8 cellular contexts compared by ENCODE assay signal in the genomic region with DNA sequence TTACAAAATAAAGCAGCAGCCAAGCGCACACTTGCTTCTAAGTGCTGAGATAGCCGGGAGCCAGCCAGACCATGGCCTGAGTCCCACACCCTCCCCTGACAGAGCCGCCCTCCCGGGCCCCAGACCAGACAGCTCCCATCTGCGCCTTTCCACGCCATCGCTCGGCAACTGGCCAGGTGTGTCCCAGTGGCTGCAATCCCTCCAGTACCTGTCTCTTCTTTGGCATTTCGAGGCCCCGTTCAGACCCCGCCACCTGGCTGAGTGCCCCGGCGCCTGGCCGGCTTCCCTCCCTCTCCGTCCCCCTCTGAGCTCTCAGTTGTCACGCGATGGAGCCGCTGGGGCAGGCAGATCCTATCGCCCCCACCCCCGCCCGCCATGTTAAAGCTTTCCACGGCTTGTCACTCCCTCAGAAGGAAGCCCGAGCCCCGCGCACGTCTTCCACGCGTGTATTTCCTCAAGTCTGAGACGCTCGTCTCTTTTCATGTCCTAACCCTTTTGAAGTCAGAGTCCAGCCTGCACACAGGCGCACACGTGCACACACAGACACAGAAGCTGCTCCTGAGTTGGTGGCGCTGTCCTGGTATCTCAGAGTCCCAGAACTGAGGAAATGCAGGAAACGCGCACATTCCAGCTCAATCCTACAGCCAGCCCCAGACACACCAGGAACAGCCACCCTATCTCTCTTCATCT. TPM values are rescaled to one million over a fixed set of nuclear protein-coding genes. Genes with fewer than 3 reads are reported as not detected.
DNase-seq lines count a peak whose midpoint lies in the region; ATAC-seq and TF ChIP-seq lines count a peak whose summit lies in the region.

No MANE protein-coding gene starts in this region.

- H3K27me3 ChIP-seq in skeletal muscle tissue (ENCODE audit: control insufficient read depth in 3 of 3, insufficient read depth in 3 of 3, low read length in 3 of 3) = no peaks in the 10 kb centered on the region
- H3K27me3 ChIP-seq in effector memory CD4-positive, alpha-beta T cell (replicated peaks; ENCODE audit: control insufficient read depth, insufficient read depth, low read length, poor library complexity, severe bottlenecking) = no peaks in the 10 kb centered on the region

- CTCF ChIA-PET in MCF 10A (lab: Yijun Ruan, JAX) (interaction anchor here (0.6 to 1.3 kb wide), 4 partner anchors 20 to 146 kb away, joined by 3 to 7 read pairs (median 3); no protein-coding TSS in a partner anchor), Calu3 (lab: Charles Lee) (no interaction called here)

- no TSS peak for BruUV-seq in MCF 10A (replicated peaks; lab: Mats Ljungman, UMichigan)
- no TSS peak for BruUV-seq in Calu3 (replicated peaks; lab: Mats Ljungman, UMichigan)

- peaks cover 17 to 29% (median 28%) of the 10 kb centered on the region in 3 donors for H3K36me3 ChIP-seq in skeletal muscle tissue (ENCODE audit: control insufficient read depth in 3 of 3, insufficient read depth in 3 of 3, low read length in 3 of 3)
- H3K36me3 ChIP-seq in effector memory CD4-positive, alpha-beta T cell (ENCODE audit: control insufficient read depth, insufficient read depth, low read length) = peaks cover 21% of the 10 kb centered on the region

- DNase-seq in LHCN-M2 (ENCODE audit: low read depth) (peak; percentile 50), MCF 10A (ENCODE audit: unreplicated experiment) (no peak), islet precursor cell (peak; percentile 63), HK-2 (ENCODE audit: unreplicated experiment) (no peak), Calu3 (no peak), natural killer cell (no peak)
- no peak for DNase-seq in effector memory CD4-positive, alpha-beta T cell

- POLR2A ChIA-PET in MCF 10A (lab: Yijun Ruan, JAX) = interaction anchor here (1.0 to 1.2 kb wide), 2 partner anchors 10 to 11 kb away, joined by 3 read pairs; no protein-coding TSS in a partner anchor

- peaks cover 64 to 72% (median 71%) of the 10 kb centered on the region in 3 donors for H3K4me1 ChIP-seq in skeletal muscle tissue (ENCODE audit: control insufficient read depth in 3 of 3, insufficient read depth in 3 of 3, low read length in 3 of 3)
- H3K4me1 ChIP-seq in effector memory CD4-positive, alpha-beta T cell (ENCODE audit: control insufficient read depth, insufficient read depth, low read length, poor library complexity, severe bottlenecking) = peaks cover 3% of the 10 kb centered on the region

- no peak for ATAC-seq in natural killer cell

- H3K27me3 Mint-ChIP-seq in MCF 10A (ENCODE audit: insufficient read depth, unreplicated experiment) = no peaks in the 10 kb centered on the region
- H3K27me3 Mint-ChIP-seq in Calu3 (ENCODE audit: unreplicated experiment) = no peaks in the 10 kb centered on the region
- no peaks in the 10 kb centered on the region for H3K27me3 Mint-ChIP-seq in natural killer cell (ENCODE audit: low read depth in 2 of 2)

- intact Hi-C loops in MCF 10A (cut with micrococcal nuclease) = loop anchor here (2.0 kb wide), 1 partner anchor 33 kb away; no protein-coding TSS in a partner anchor
- intact Hi-C loops in Calu3 (cut with micrococcal nuclease; ENCODE audit: unreplicated experiment) = no loop called here
- intact Hi-C loops in natural killer cell (cut with micrococcal nuclease) = no loop called here

- TF ChIP-seq CTCF in MCF 10A (IDR thresholded peaks at IDR 0.05; ENCODE audit: unreplicated experiment) (no peak), Calu3 (IDR thresholded peaks at IDR 0.05; ENCODE audit: unreplicated experiment) (no peak), natural killer cell (IDR thresholded peaks at IDR 0.05) (no peak)

- peak overlapping the region; percentile 56 to 67 (median 57) for H3K4me3 ChIP-seq in skeletal muscle tissue (ENCODE audit: low read length in 3 of 3)
- no peak overlapping the region for H3K4me3 ChIP-seq in effector memory CD4-positive, alpha-beta T cell (ENCODE audit: insufficient read depth, low read depth, low read length, poor library complexity, severe bottlenecking)

- H3K36me3 Mint-ChIP-seq in MCF 10A (ENCODE audit: insufficient read depth, unreplicated experiment) (peaks cover 52% of the 10 kb centered on the region), Calu3 (ENCODE audit: insufficient read depth, unreplicated experiment) (peaks cover under 1% of the 10 kb centered on the region), natural killer cell (no peaks in the 10 kb centered on the region)

- no peaks in the 10 kb centered on the region for H3K9me3 ChIP-seq in skeletal muscle tissue (ENCODE audit: control insufficient read depth in 3 of 3, low read length in 3 of 3)
- H3K9me3 ChIP-seq in effector memory CD4-positive, alpha-beta T cell (ENCODE audit: control insufficient read depth, low read length) = no peaks in the 10 kb centered on the region

- H3K4me3 Mint-ChIP-seq in MCF 10A (ENCODE audit: unreplicated experiment) (no peak overlapping the region), Calu3 (ENCODE audit: low read depth, unreplicated experiment) (no peak overlapping the region), natural killer cell (no peak overlapping the region)

- no peaks in the 10 kb centered on the region for H3K9me3 Mint-ChIP-seq in MCF 10A (ENCODE audit: unreplicated experiment)
- H3K9me3 Mint-ChIP-seq in Calu3 (ENCODE audit: low read depth, unreplicated experiment) = no peaks in the 10 kb centered on the region
- no peaks in the 10 kb centered on the region for H3K9me3 Mint-ChIP-seq in natural killer cell

- peak overlapping the region; percentile 85 for H3K27ac ChIP-seq in skeletal muscle tissue (ENCODE audit: low read depth, low read length)
- H3K27ac ChIP-seq in effector memory CD4-positive, alpha-beta T cell (ENCODE audit: insufficient read depth, low read length, poor library complexity, severe bottlenecking) = no peak overlapping the region

- H3K9ac ChIP-seq in skeletal muscle tissue (ENCODE audit: low read depth in 1 of 3, low read length in 3 of 3) = peak overlapping the region; percentile 47 to 80 (median 59)

- H3K4me1 Mint-ChIP-seq in MCF 10A (ENCODE audit: insufficient read depth, unreplicated experiment) = peaks cover 42% of the 10 kb centered on the region
- peaks cover 17% of the 10 kb centered on the region for H3K4me1 Mint-ChIP-seq in Calu3 (ENCODE audit: low read depth, unreplicated experiment)
- H3K4me1 Mint-ChIP-seq in natural killer cell = peaks cover 48 to 76% of the 10 kb centered on the region in 2 donors

- H3K27ac Mint-ChIP-seq in MCF 10A (ENCODE audit: low read depth, unreplicated experiment) (peak overlapping the region; percentile 69), Calu3 (ENCODE audit: unreplicated experiment) (no peak overlapping the region), natural killer cell (peak overlapping the region in 1 of 2 donors; percentile 77)

RNA-seq across cellular contexts. Expression of gene MLLT1, which starts 7.9 kb away (rescaled TPM):
- 18.5 and 19.6 TPM in 2 replicates for total RNA-seq in LHCN-M2 (2014; rRNA removed)
- 31.7 TPM for polyA plus RNA-seq in LHCN-M2 (2012)
- total RNA-seq in MCF 10A (2022) = 53.9 and 59.0 TPM in 2 replicates
- total RNA-seq in skeletal muscle tissue = 2.6 TPM
- total RNA-seq in Calu3 (2022) = 45.8 and 49.8 TPM in 2 replicates
- 10 to 100 TPM; 30.2 to 43.8 (median 36.6) TPM for total RNA-seq in natural killer cell

Comparison
In these comparisons a context has a peak if more than half of its experiments do, and no peak if none do; other contexts are left out.
1. DNase-seq: peak in LHCN-M2 (single experiment) and islet precursor cell (single experiment); none in MCF 10A (single experiment), HK-2 (single experiment), Calu3 (single experiment), natural killer cell (single experiment) and effector memory CD4-positive, alpha-beta T cell (0 of 3).